8 cellular contexts compared by ENCODE assay signal in the genomic region with DNA sequence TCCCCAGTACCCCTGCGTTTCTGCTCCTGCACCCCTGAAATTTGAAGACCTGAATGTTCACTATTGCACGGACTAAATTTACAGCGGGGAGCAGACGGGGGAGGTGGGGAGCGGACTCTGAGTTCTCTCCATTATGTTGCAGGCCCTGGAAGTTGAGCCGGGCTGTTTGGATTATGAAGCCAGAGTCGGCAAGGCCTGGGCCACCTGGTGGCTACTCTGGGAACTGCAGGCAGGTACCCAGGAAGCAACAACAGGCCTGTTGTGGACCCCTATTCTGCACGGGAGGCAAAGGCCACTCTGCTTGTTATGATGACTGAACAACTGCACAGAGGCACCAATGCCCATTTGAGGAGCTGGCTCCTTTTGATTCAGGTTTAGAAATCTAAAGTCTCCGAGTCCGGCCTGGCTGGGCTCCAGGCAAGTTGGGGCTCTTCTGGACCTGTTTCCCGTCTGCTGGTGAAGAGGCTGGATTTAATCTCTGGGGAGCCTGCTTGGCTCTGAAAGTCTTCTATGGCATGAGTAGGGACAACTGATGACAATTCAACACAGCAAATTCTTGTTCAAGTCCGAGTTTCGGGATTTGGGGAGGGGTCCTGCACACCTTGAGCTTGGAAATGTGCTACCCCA. TPM values are rescaled to one million over a fixed set of nuclear protein-coding genes. Genes with fewer than 3 reads are reported as not detected.
DNase-seq lines count a peak whose midpoint lies in the region; ATAC-seq, FAIRE-seq and TF ChIP-seq lines count a peak whose summit lies in the region.

No MANE protein-coding gene starts in this region.

- H3K27ac Mint-ChIP-seq in activated B cell treated with CpG ODN at 0.5 μM for 24 hours, result no peak overlapping the region

- FAIRE-seq in bronchial epithelial cell (lab: Jason Lieb, UNC), result no peak

- no peaks in the 10 kb centered on the region for H3K9me3 Mint-ChIP-seq in activated B cell treated with CpG ODN at 0.5 μM for 24 hours

- H3K36me3 Mint-ChIP-seq in activated B cell treated with CpG ODN at 0.5 μM for 24 hours (ENCODE audit: low read depth), result no peaks in the 10 kb centered on the region

- POLR2A ChIA-PET in activated B cell treated with CpG ODN at 0.5 μM for 24 hours (lab: Charles Lee), result no interaction called here

- no peak overlapping the region for H3K4me3 ChIP-seq in bronchial epithelial cell (ENCODE audit: low read depth, low read length)
- no peak overlapping the region for H3K4me3 ChIP-seq in kidney epithelial cell (ENCODE audit: low read depth, low read length)

- peaks cover 32% of the 10 kb centered on the region for H3K27me3 Mint-ChIP-seq in activated B cell treated with CpG ODN at 0.5 μM for 24 hours

- ATAC-seq in activated B cell treated with CpG ODN at 0.5 μM for 24 hours (ENCODE audit: low read depth) (peak; percentile 65), HG02798 (IDR thresholded peaks at IDR 0.05; ENCODE audit: poor library complexity, unreplicated experiment) (no peak)

- no peaks in the 10 kb centered on the region for H3K4me1 Mint-ChIP-seq in activated B cell treated with CpG ODN at 0.5 μM for 24 hours

- peak; percentile 56 for TF ChIP-seq CTCF in activated B cell treated with CpG ODN at 0.5 μM for 24 hours (IDR thresholded peaks at IDR 0.05)
- peak; percentile 99 for TF ChIP-seq CTCF in bronchial epithelial cell (IDR thresholded peaks at IDR 0.05; ENCODE audit: insufficient read depth, low read length, severe bottlenecking)
- TF ChIP-seq CTCF in kidney epithelial cell (IDR thresholded peaks at IDR 0.05; ENCODE audit: insufficient read depth, low read length, poor library complexity, severe bottlenecking), result peak; percentile 98

- H3K27me3 ChIP-seq in bronchial epithelial cell (ENCODE audit: control insufficient read depth, insufficient read depth, low read length) (no peaks in the 10 kb centered on the region), kidney epithelial cell (ENCODE audit: control insufficient read depth, insufficient read depth, low read length) (peaks cover 8% of the 10 kb centered on the region)

- intact Hi-C loops in activated B cell treated with CpG ODN at 0.5 μM for 24 hours (cut with micrococcal nuclease), result loop anchor here (1.0 to 5.0 kb wide), 4 partner anchors 238 to 940 kb away; a partner anchor contains a TSS

- DNase-seq in NCI-H524 (lab: John Stamatoyannopoulos, UW) (peak; percentile 35 to 82), NCI-H524 treated with DMSO at 0.1 percent for 48 hours (lab: John Stamatoyannopoulos, UW) (no peak), M059J (ENCODE audit: low read depth) (peak; percentile 29), activated B cell treated with CpG ODN at 0.5 μM for 24 hours (peak; percentile 71), bronchial epithelial cell (ENCODE audit: low read depth) (peak; percentile 28), kidney epithelial cell (ENCODE audit: low read depth) (no peak)
- peak; percentile 59 for DNase-seq in stimulated activated CD4-positive, alpha-beta T cell treated with anti-CD3 and anti-CD28 coated beads, Interleukin-1b, Interleukin-23, amount 100 ng/mL, for 48 hours

- H3K36me3 ChIP-seq in bronchial epithelial cell (ENCODE audit: control insufficient read depth, insufficient read depth, low read length), result no peaks in the 10 kb centered on the region
- no peaks in the 10 kb centered on the region for H3K36me3 ChIP-seq in kidney epithelial cell (ENCODE audit: control insufficient read depth, insufficient read depth, low read length)

- CTCF ChIA-PET in activated B cell treated with CpG ODN at 0.5 μM for 24 hours (lab: Charles Lee), result interaction anchor here (0.9 to 1.2 kb wide), 2 partner anchors 26 to 237 kb away, joined by 3 to 5 read pairs; no protein-coding TSS in a partner anchor

- H3K4me3 Mint-ChIP-seq in activated B cell treated with CpG ODN at 0.5 μM for 24 hours, result no peak overlapping the region

RNA-seq across cellular contexts. Expression of a gene that starts 34.1 kb away (rescaled TPM):
- not detected in 2 replicates for total RNA-seq in M059J (2014; rRNA removed; shearing (Covaris generic))
- total RNA-seq in activated B cell treated with CpG ODN at 0.5 μM for 24 hours (not detected in 2 replicates), bronchial epithelial cell (not detected in 2 replicates), kidney epithelial cell (not detected in 2 replicates)

Comparison
In these comparisons a context has a peak if more than half of its experiments do, and no peak if none do; other contexts are left out.
1. DNase-seq: peak in NCI-H524 (2 of 2), M059J (single experiment), activated B cell treated with CpG ODN at 0.5 μM for 24 hours (single experiment), bronchial epithelial cell (single experiment) and stimulated activated CD4-positive, alpha-beta T cell treated with anti-CD3 and anti-CD28 coated beads, Interleukin-1b, Interleukin-23, amount 100 ng/mL, for 48 hours (single experiment); none in NCI-H524 treated with DMSO at 0.1 percent for 48 hours (single experiment) and kidney epithelial cell (single experiment).
2. Peak in every context shown above with its lines, with median percentiles within 50 percentile points of each other: CTCF ChIP-seq.